Comparison of ENCODE assay signal across 12 cellular contexts in the genomic region with DNA sequence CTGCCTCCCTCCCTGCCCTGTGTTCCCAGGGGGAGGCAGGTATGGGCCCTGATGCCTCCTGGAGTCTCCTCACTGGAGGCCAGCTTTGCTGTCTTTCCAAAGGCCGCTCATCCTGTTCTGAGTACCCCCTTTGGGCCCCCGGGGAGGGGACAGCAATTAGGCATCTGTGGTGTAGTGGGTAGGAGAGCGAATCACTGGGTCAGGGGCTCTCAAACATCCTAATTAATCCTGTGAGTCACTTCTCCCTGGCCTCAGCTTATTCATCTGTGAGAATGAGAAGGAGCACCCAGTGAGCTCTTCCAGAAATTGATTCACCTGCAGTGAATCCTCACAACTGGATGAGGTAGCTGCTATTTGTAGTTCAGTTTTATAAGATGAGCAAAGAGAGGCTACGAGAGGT. TPM values are rescaled to one million over a fixed set of nuclear protein-coding genes. Genes with fewer than 3 reads are reported as not detected.
A peak's percentile ranks its signal among the peaks of the same experiment; 100 is the strongest.
DNase-seq lines count a peak whose midpoint lies in the region; ATAC-seq and TF ChIP-seq lines count a peak whose summit lies in the region.
"Had no signal": no experiment of that assay in that cellular context is flagged by ENCODE, and none has a peak within 500 bp of the region (broad histone marks: within the 10 kb centered on the region; RNA-seq: fewer than 3 reads in every experiment).

No MANE protein-coding gene starts in this region.

- H3K36me3 ChIP-seq in BLaER1 (peaks cover 57% of the 10 kb centered on the region), SK-N-SH (replicated peaks in 1 of 2; ENCODE audit: control insufficient read depth in 1 of 2, insufficient read depth in 2 of 2, low read length in 1 of 2) (peaks cover 0 to 8% of the 10 kb centered on the region in 2 experiments), PC-9 (ENCODE audit: low read depth) (no peaks in the 10 kb centered on the region; the same call in 1 of the 2 replicates)

- H3K9me3 ChIP-seq in BLaER1 = no peaks in the 10 kb centered on the region
- H3K9me3 ChIP-seq in SK-N-SH = no peaks in the 10 kb centered on the region
- H3K9me3 ChIP-seq in PC-9 (ENCODE audit: insufficient read depth, low read depth) = no peaks in the 10 kb centered on the region

- intact Hi-C loops in activated T-helper 1 cell treated with anti-CD3 and anti-CD28 coated beads, Interleukin-12 subunit alpha, Interleukin-12 subunit beta, Interleukin-2, Interleukin-4 antibody, amounts not matched to agents 30 ng/mL and 10 ng/mL and 1 ng/mL, durations not matched to agents 14 hours and 24 hours and 36 hours (cut with micrococcal nuclease) = loop anchor here (5.0 kb wide), 1 partner anchor 121 kb away; no protein-coding TSS in a partner anchor
- intact Hi-C loops in PC-9 (cut with micrococcal nuclease; ENCODE audit: unreplicated experiment) = no loop called here

- no peak overlapping the region for H3K4me3 ChIP-seq in BLaER1
- H3K4me3 ChIP-seq in SK-N-SH (ENCODE audit: low read depth in 2 of 2, low read length in 1 of 2) = no peak overlapping the region
- no peak overlapping the region for H3K4me3 ChIP-seq in PC-9

- TF ChIP-seq EP300 in SK-N-SH (IDR thresholded peaks at IDR 0.05; ENCODE audit: borderline replicate concordance in 1 of 2, low read depth in 1 of 2, low read length in 1 of 2) = no peak

- TF ChIP-seq CTCF in mesothelial cell of epicardium (IDR thresholded peaks at IDR 0.05; ENCODE audit: unreplicated experiment) (no peak), SK-N-SH (IDR thresholded peaks at IDR 0.05) (no peak), PC-9 (conservative IDR thresholded peaks at IDR 0.05) (no peak)

- 80% methylated on average over 4 of the region's 4 CpGs for WGBS in SK-N-SH (ENCODE audit: low lambda C conversion rate)

- CTCF ChIA-PET in SK-N-SH (lab: Yijun Ruan, JAX) = interaction anchor here (0.9 to 1.7 kb wide), 3 partner anchors 10 to 147 kb away, joined by 3 to 5 read pairs (median 4); a partner anchor contains a TSS
- CTCF ChIA-PET in PC-9 (lab: Charles Lee) = no interaction called here

- H3K4me1 ChIP-seq in BLaER1 (peaks cover 98% of the 10 kb centered on the region), SK-N-SH (ENCODE audit: control insufficient read depth in 1 of 2, insufficient read depth in 2 of 2, low read depth in 1 of 2, low read length in 1 of 2) (peaks cover 21 to 38% of the 10 kb centered on the region in 2 experiments; a peak in 2 of 4 replicates), PC-9 (replicated peaks; ENCODE audit: insufficient read depth) (peaks cover 13% of the 10 kb centered on the region)

- H3F3A ChIP-seq in SK-N-SH (replicated peaks; ENCODE audit: insufficient read depth) = no peaks in the 10 kb centered on the region
- peaks cover 6% of the 10 kb centered on the region; the same call in 1 of the 2 replicates for H3F3A ChIP-seq in PC-9 (ENCODE audit: insufficient read depth, low read depth)

- peaks cover 79% of the 10 kb centered on the region for H3K4me1 Mint-ChIP-seq in activated T-helper 1 cell treated with anti-CD3 and anti-CD28 coated beads, Interleukin-12 subunit alpha, Interleukin-12 subunit beta, Interleukin-2, Interleukin-4 antibody, amounts not matched to agents 30 ng/mL and 10 ng/mL and 1 ng/mL, durations not matched to agents 14 hours and 24 hours and 36 hours (ENCODE audit: low read depth)
- peaks cover 71% of the 10 kb centered on the region for H3K4me1 Mint-ChIP-seq in mesothelial cell of epicardium

- H3K79me2 ChIP-seq in SK-N-SH (ENCODE audit: insufficient read depth) (peaks cover 5% of the 10 kb centered on the region; the same call in 1 of the 2 replicates), PC-9 (ENCODE audit: low read depth) (peaks cover 64% of the 10 kb centered on the region)

- no peak overlapping the region for H3K27ac ChIP-seq in BLaER1
- no peak overlapping the region for H3K27ac ChIP-seq in SK-N-SH (ENCODE audit: low read depth in 2 of 2, low read length in 1 of 2)
- H3K27ac ChIP-seq in PC-9 = no peak overlapping the region

- H3K9me2 ChIP-seq in SK-N-SH (no peaks in the 10 kb centered on the region), PC-9 (ENCODE audit: insufficient read depth) (no peaks in the 10 kb centered on the region)

- peaks cover 10% of the 10 kb centered on the region for H3K36me3 Mint-ChIP-seq in activated T-helper 1 cell treated with anti-CD3 and anti-CD28 coated beads, Interleukin-12 subunit alpha, Interleukin-12 subunit beta, Interleukin-2, Interleukin-4 antibody, amounts not matched to agents 30 ng/mL and 10 ng/mL and 1 ng/mL, durations not matched to agents 14 hours and 24 hours and 36 hours (ENCODE audit: low read depth)
- peaks cover 2% of the 10 kb centered on the region for H3K36me3 Mint-ChIP-seq in mesothelial cell of epicardium

- peaks cover 2% of the 10 kb centered on the region for H3K27me3 Mint-ChIP-seq in activated T-helper 1 cell treated with anti-CD3 and anti-CD28 coated beads, Interleukin-12 subunit alpha, Interleukin-12 subunit beta, Interleukin-2, Interleukin-4 antibody, amounts not matched to agents 30 ng/mL and 10 ng/mL and 1 ng/mL, durations not matched to agents 14 hours and 24 hours and 36 hours (ENCODE audit: insufficient read depth)
- H3K27me3 Mint-ChIP-seq in mesothelial cell of epicardium (ENCODE audit: low read depth) = no peaks in the 10 kb centered on the region

- no peaks in the 10 kb centered on the region for H3K9me3 Mint-ChIP-seq in activated T-helper 1 cell treated with anti-CD3 and anti-CD28 coated beads, Interleukin-12 subunit alpha, Interleukin-12 subunit beta, Interleukin-2, Interleukin-4 antibody, amounts not matched to agents 30 ng/mL and 10 ng/mL and 1 ng/mL, durations not matched to agents 14 hours and 24 hours and 36 hours
- no peaks in the 10 kb centered on the region for H3K9me3 Mint-ChIP-seq in mesothelial cell of epicardium

- no peaks in the 10 kb centered on the region for H3K27me3 ChIP-seq in BLaER1
- no peaks in the 10 kb centered on the region for H3K27me3 ChIP-seq in SK-N-SH (ENCODE audit: insufficient read depth)
- no peaks in the 10 kb centered on the region for H3K27me3 ChIP-seq in PC-9 (ENCODE audit: insufficient read depth, low read depth)

- POLR2A ChIA-PET in SK-N-SH (lab: Yijun Ruan, JAX) = interaction anchor here (1.1 to 1.9 kb wide), 3 partner anchors 13 to 178 kb away, joined by 3 to 11 read pairs (median 5); a partner anchor contains a TSS
- POLR2A ChIA-PET in PC-9 (lab: Charles Lee; ENCODE audit: unreplicated experiment) = no interaction called here

- H2AFZ ChIP-seq in SK-N-SH (ENCODE audit: low read depth) (no peak overlapping the region), PC-9 (no peak overlapping the region)

- H3K4me3 Mint-ChIP-seq in activated T-helper 1 cell treated with anti-CD3 and anti-CD28 coated beads, Interleukin-12 subunit alpha, Interleukin-12 subunit beta, Interleukin-2, Interleukin-4 antibody, amounts not matched to agents 30 ng/mL and 10 ng/mL and 1 ng/mL, durations not matched to agents 14 hours and 24 hours and 36 hours = peak overlapping the region; percentile 68
- peak overlapping the region; percentile 60 for H3K4me3 Mint-ChIP-seq in mesothelial cell of epicardium

- TF ChIP-seq RAD21 in SK-N-SH (IDR thresholded peaks at IDR 0.05; ENCODE audit: low read length) = no peak

- ATAC-seq in HG03045 (IDR thresholded peaks at IDR 0.05; ENCODE audit: unreplicated experiment) = no peak
- ATAC-seq: esophagus mucosa had no signal

- DNase-seq in EL (peak; percentile 34), mesothelial cell of epicardium (ENCODE audit: low spot score in 2 of 2, unreplicated experiment in 2 of 2) (no peak), SK-N-SH (no peak), NCI-H446 (lab: John Stamatoyannopoulos, UW) (no peak), PC-9 (no peak)
- no peak for DNase-seq in activated T-helper 1 cell treated with anti-CD3 and anti-CD28 coated beads, Interleukin-12 subunit alpha, Interleukin-12 subunit beta, Interleukin-2, Interleukin-4 antibody, amounts not matched to agents 30 ng/mL and 10 ng/mL and 1 ng/mL, durations not matched to agents 14 hours and 24 hours and 36 hours (ENCODE audit: low spot score)
- DNase-seq: NCI-H2029 treated with DMSO at 0.1 percent for 48 hours; Right ventricle myocardium superior; stimulated activated naive CD4-positive, alpha-beta T cell treated with Interleukin-2 at 50 U/mL for 16 hours had no signal

- H3K4me2 ChIP-seq in BLaER1 = peak overlapping the region; percentile 99
- no peak overlapping the region for H3K4me2 ChIP-seq in SK-N-SH
- H3K4me2 ChIP-seq in PC-9 = no peak overlapping the region

- H3K9ac ChIP-seq in BLaER1 (peak overlapping the region; percentile 19; the same call in 1 of the 2 replicates), SK-N-SH (no peak overlapping the region)

- no TSS peak for BruUV-seq in PC-9 (replicated peaks; lab: Mats Ljungman, UMichigan)

- peak overlapping the region; percentile 56 for H3K27ac Mint-ChIP-seq in activated T-helper 1 cell treated with anti-CD3 and anti-CD28 coated beads, Interleukin-12 subunit alpha, Interleukin-12 subunit beta, Interleukin-2, Interleukin-4 antibody, amounts not matched to agents 30 ng/mL and 10 ng/mL and 1 ng/mL, durations not matched to agents 14 hours and 24 hours and 36 hours
- no peak overlapping the region for H3K27ac Mint-ChIP-seq in mesothelial cell of epicardium

- peaks cover 100% of the 10 kb centered on the region for H4K20me1 ChIP-seq in BLaER1
- H4K20me1 ChIP-seq in SK-N-SH (ENCODE audit: insufficient read depth) = peaks cover 44% of the 10 kb centered on the region
- peaks cover 49% of the 10 kb centered on the region for H4K20me1 ChIP-seq in PC-9 (ENCODE audit: insufficient read depth)

TF ChIP-seq in SK-N-SH, 30 proteins besides CTCF, POLR2A, EP300 and RAD21 (continues in another document):
- TF ChIP-seq GABPA (IDR thresholded peaks at IDR 0.05; ENCODE audit: low read depth) (no peak), MXI1 (IDR thresholded peaks at IDR 0.05; ENCODE audit: low read depth, low read length) (no peak), EZH2phosphoT487 (IDR thresholded peaks at IDR 0.05; ENCODE audit: borderline replicate concordance, low read depth) (no peak), POLR2AphosphoS5 (IDR thresholded peaks at IDR 0.05; ENCODE audit: low read depth, low read length) (no peak)

RNA-seq across cellular contexts. Expression of a gene that starts 16.4 kb away (rescaled TPM):
- total RNA-seq in activated T-helper 1 cell treated with anti-CD3 and anti-CD28 coated beads, Interleukin-12 subunit alpha, Interleukin-12 subunit beta, Interleukin-2, Interleukin-4 antibody, amounts not matched to agents 30 ng/mL and 10 ng/mL and 1 ng/mL, durations not matched to agents 14 hours and 24 hours and 36 hours = 19.2 and 20.5 TPM in 2 replicates
- total RNA-seq in mesothelial cell of epicardium (39.6 to 42.6 TPM (median 41.2 TPM) in 3 replicates), PC-9 (2021) (17.1 and 19.1 TPM in 2 replicates)
- 1.6 TPM in 2 replicates for polyA plus RNA-seq in SK-N-SH (2012; rRNA removed)
- polyA plus RNA-seq in SK-N-SH (2012; cell fraction: cytosol; rRNA removed) = 1.5 and 1.6 TPM in 2 replicates
- 7.2 and 8.0 TPM in 2 replicates for polyA plus RNA-seq in SK-N-SH (2012; cell fraction: nucleus; rRNA removed)
